ENCODE assay signal across 8 cellular contexts in the genomic region with DNA sequence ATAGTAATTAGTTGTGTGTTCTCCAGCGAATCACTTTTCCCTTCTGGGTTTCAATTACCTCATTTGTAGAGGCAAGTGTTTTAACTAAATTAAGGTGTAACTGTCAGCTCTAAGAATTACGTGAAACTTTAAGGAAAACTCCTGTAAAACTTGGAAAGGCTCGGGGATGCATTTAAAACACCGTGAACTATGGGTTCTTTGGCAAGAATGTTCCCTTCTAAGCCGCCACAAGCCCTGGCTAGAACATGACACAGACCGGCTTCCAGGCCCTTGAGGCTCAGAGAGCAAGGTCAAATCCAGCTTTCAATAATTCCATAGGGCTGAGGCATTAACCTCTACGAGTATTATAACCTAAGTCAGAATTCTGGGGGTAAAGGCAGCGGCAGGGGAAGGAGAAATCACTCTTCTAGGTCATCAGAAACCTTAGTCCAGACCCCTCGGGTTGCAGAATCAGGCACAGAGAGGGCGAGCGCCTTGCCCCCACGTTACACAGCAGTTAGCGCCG.
DNase-seq lines count a peak whose midpoint lies in the region; ATAC-seq, FAIRE-seq and TF ChIP-seq lines count a peak whose summit lies in the region.

No MANE protein-coding gene starts in this region.

- no peaks in the 10 kb centered on the region for H3K27me3 Mint-ChIP-seq in T-helper 1 cell treated with Interleukin-12 subunit alpha and Interleukin-12 subunit beta and Interleukin-4 antibody, amounts not matched to agents 30 μg/mL and 1 μg/mL, for 36 hours (ENCODE audit: low read depth)

- H3K4me1 ChIP-seq in muscle layer of colon (ENCODE audit: insufficient read depth, low read length), result peaks cover 16% of the 10 kb centered on the region

- no peaks in the 10 kb centered on the region for H3K36me3 ChIP-seq in muscle layer of colon (ENCODE audit: insufficient read depth, low read length)

- no peaks in the 10 kb centered on the region for H3K9me3 ChIP-seq in muscle layer of colon (ENCODE audit: low read length)

- peak overlapping the region; percentile 90 for H3K4me3 Mint-ChIP-seq in T-helper 1 cell treated with Interleukin-12 subunit alpha and Interleukin-12 subunit beta and Interleukin-4 antibody, amounts not matched to agents 30 μg/mL and 1 μg/mL, for 36 hours

- DNase-seq in T-helper 1 cell (no peak), RWPE1 (ENCODE audit: low spot score) (peak; percentile 33), epithelial cell of prostate (ENCODE audit: low read depth, low spot score) (no peak), dedifferentiated amniotic fluid mesenchymal stem cell (ENCODE audit: extremely low spot score) (no peak), RCC 7860 (ENCODE audit: low spot score) (no peak)

- CTCF ChIA-PET in RWPE1 (lab: Yijun Ruan, JAX), result no interaction called here

- POLR2A ChIA-PET in RWPE1 (lab: Yijun Ruan, JAX; ENCODE audit: low non-redundant PET), result interaction anchor here (0.6 to 0.8 kb wide), 2 partner anchors 88 to 144 kb away, joined by 3 read pairs; partner anchors contain the start of gene DGKH

- no peaks in the 10 kb centered on the region for H3K27me3 ChIP-seq in muscle layer of colon (ENCODE audit: control insufficient read depth in 1 of 2, insufficient read depth in 2 of 2, low read length in 2 of 2)

- H3K27ac ChIP-seq in RWPE1 (peak overlapping the region; percentile 92), epithelial cell of prostate (peak overlapping the region; percentile 88), muscle layer of colon (ENCODE audit: low read depth, low read length) (peak overlapping the region; percentile 86)

- H3K9ac ChIP-seq in muscle layer of colon (ENCODE audit: low read length), result peak overlapping the region; percentile 51

- FAIRE-seq in RCC 7860 (lab: Jason Lieb, UNC), result no peak

- ATAC-seq in HG02840 (IDR thresholded peaks at IDR 0.05; ENCODE audit: low FRiP score, unreplicated experiment), result peak; percentile 41

- H3K27ac Mint-ChIP-seq in T-helper 1 cell treated with Interleukin-12 subunit alpha and Interleukin-12 subunit beta and Interleukin-4 antibody, amounts not matched to agents 30 μg/mL and 1 μg/mL, for 36 hours, result peak overlapping the region; percentile 83

- H3K4me1 Mint-ChIP-seq in T-helper 1 cell treated with Interleukin-12 subunit alpha and Interleukin-12 subunit beta and Interleukin-4 antibody, amounts not matched to agents 30 μg/mL and 1 μg/mL, for 36 hours (ENCODE audit: low read depth), result peaks cover 26% of the 10 kb centered on the region

- H3K9me3 Mint-ChIP-seq in T-helper 1 cell treated with Interleukin-12 subunit alpha and Interleukin-12 subunit beta and Interleukin-4 antibody, amounts not matched to agents 30 μg/mL and 1 μg/mL, for 36 hours, result no peaks in the 10 kb centered on the region

- H3K36me3 Mint-ChIP-seq in T-helper 1 cell treated with Interleukin-12 subunit alpha and Interleukin-12 subunit beta and Interleukin-4 antibody, amounts not matched to agents 30 μg/mL and 1 μg/mL, for 36 hours (ENCODE audit: low read depth), result peaks cover 1% of the 10 kb centered on the region

- no peak for TF ChIP-seq CTCF in RWPE1 (conservative IDR thresholded peaks at IDR 0.05; ENCODE audit: low read depth)

- H3K4me3 ChIP-seq in muscle layer of colon (ENCODE audit: low read depth in 1 of 2, low read length in 2 of 2), result peak overlapping the region; percentile 72 to 89
